In the genomic region with DNA sequence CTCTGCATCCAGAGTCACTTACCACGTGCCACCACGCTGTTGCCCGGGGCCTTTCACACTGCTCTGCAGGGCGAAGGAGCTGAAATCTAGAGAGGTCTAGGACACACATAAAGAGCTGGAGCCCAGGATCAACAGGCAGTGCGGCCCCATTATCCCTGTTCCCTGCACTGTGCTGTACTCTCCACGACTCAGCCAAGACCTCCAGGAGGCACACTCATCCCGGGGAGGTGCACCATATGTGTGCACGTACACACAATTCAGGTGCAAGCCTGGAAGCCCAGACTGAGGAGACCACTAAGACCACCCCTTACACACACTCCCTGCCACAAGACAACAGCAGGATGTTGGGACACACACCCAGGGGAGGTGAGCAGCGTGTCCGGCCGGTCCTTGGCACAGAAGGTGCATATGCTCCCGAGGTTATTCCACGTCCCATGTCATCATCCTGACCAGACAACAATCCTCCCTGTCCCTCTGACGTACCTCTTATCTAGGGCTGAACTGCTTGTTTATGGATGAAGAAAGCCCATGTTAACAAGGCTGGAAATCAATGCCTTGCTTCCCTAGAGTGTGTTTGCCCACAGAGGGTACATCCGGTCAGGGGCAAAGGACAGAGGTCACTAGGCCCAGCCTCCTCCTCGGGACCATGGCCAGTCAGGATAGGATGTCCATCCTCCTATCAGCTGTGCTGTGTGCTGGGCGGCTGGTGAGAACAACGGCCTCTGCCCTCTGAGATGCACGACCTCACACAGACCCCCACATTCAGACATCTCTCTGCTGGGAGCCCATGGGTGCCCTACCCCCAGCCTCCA, we compare ENCODE assay signal across 1 cellular context.
TF ChIP-seq lines count a peak whose summit lies in the region.

No MANE protein-coding gene starts in this region.

TF ChIP-seq in H1, 55 proteins besides CTCF, POLR2A, EP300 and RAD21:
- TF ChIP-seq TAF1 (IDR thresholded peaks at IDR 0.05; ENCODE audit: low read depth, low read length) (no peak), RXRA (IDR thresholded peaks at IDR 0.05; ENCODE audit: insufficient read depth, low read depth, low read length) (no peak), SRF (IDR thresholded peaks at IDR 0.05; ENCODE audit: low read depth, low read length) (no peak), JUND (IDR thresholded peaks at IDR 0.05; ENCODE audit: low read length) (no peak), E2F6 (IDR thresholded peaks at IDR 0.05) (no peak), KDM1A (IDR thresholded peaks at IDR 0.05; ENCODE audit: borderline replicate concordance, low read length) (no peak), TEAD4 (IDR thresholded peaks at IDR 0.05; ENCODE audit: low read depth, low read length) (no peak), SP4 (IDR thresholded peaks at IDR 0.05; ENCODE audit: low read length) (no peak), SUZ12 (IDR thresholded peaks at IDR 0.05; ENCODE audit: low read length) (no peak), CBX5 (IDR thresholded peaks at IDR 0.05; ENCODE audit: low read depth, low read length) (no peak), MAFK (IDR thresholded peaks at IDR 0.05; ENCODE audit: low read depth, low read length) (no peak), CHD1 (IDR thresholded peaks at IDR 0.05; ENCODE audit: low read depth, low read length) (no peak), EGR1 (IDR thresholded peaks at IDR 0.05; ENCODE audit: borderline replicate concordance, low read depth, low read length) (no peak)
